1 cellular context compared by ENCODE assay signal in the genomic region with DNA sequence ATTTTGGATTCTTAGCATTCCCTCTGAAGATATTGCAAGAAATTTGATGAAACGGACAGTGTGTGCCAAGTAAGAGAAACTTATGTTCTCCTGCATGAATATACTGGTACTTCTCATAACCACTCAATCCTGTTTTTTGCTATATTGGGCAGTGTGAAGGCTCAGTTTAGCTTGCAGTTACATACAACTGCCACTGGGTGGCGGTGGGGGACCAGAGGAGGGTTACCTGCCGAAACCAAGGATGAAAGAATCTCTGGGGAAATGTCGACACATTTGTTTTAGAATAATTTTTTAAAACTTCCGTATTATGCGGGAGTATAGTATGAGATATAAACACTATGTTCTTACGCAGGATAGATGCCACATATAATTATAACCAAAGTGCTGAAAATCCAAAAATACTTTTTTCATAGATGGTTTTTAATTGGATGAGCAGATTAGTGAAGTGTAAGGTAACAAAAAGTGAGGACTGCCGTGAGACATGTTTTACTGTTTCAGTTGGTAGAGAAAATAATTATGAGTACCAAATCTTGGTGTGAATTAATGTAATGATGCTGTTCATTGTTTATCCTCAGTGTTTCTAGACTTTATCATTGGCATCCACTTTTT.
TF ChIP-seq lines count a peak whose summit lies in the region.

No MANE protein-coding gene starts in this region.

TF ChIP-seq in endothelial cell of umbilical vein, 7 proteins besides CTCF, POLR2A, EP300 and RAD21:
- TF ChIP-seq MYC (IDR thresholded peaks at IDR 0.05; ENCODE audit: low read depth, low read length) (no peak), GATA2 (IDR thresholded peaks at IDR 0.05; ENCODE audit: insufficient read depth, insufficient read length, low read depth, low read length) (no peak), EZH2 (IDR thresholded peaks at IDR 0.05; ENCODE audit: borderline replicate concordance, low read depth, low read length, severe bottlenecking) (no peak), JUN (IDR thresholded peaks at IDR 0.05; ENCODE audit: borderline replicate concordance, insufficient read depth, insufficient read length, low read depth) (no peak)
